ENCODE assay signal across 8 cellular contexts in the genomic region with DNA sequence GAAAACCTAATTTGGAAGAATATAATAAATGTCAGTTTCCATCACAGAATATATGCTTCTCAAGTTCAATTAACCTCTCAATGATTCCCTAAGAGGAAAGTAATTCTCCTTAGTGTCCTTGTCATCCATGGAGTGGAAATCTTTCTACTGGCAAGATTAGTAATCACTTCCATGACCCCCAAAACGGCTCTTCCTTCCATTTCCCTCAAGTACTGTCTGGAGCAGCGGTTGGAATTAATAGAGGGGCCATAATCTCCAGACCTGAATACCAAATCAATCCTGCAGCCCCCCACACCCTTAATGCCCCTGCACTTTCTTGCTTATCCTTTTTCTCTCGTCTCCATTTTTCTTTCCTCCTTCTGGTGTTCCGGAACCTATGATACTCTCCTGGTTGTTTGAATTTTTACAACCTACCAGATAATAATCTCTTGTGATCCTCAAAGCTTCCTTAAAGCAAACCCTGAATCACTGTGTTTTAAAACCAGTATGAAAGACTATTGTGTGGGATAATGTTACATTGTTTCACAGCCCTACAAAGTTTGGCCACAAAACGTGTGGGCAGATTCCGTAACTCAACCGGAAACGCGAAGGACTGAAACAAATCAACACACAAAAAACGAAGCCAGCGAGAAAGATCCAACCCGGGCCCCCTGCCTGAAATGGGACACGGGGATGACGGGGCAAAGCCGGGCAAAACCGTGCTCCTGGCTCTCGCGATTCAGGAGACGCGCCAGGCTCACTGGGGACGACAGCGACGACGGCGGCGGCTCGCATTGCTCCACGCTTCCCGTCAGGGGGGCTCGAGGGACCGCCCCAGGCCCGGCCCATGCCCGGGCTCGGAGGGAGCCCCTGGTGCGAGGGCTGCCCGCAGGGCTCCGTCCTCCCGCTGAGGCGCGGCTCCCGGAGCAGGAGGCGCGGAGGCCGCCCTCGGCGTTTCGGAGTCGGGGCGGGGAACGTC. TPM values are rescaled to one million over a fixed set of nuclear protein-coding genes. Genes with fewer than 3 reads are reported as not detected.
DNase-seq lines count a peak whose midpoint lies in the region; ATAC-seq, FAIRE-seq and TF ChIP-seq lines count a peak whose summit lies in the region.
"Not testable (repeated sequence)": the region's sequence is repeated elsewhere in the genome, so short reads cannot be mapped to it uniquely, and the experiment has no call there.

No MANE protein-coding gene starts in this region.

- ATAC-seq in HG02678 (IDR thresholded peaks at IDR 0.05; ENCODE audit: unreplicated experiment) (peak; percentile 57), psoas muscle (peak; percentile 67 to 79 (median 75)), upper lobe of right lung (peak; percentile 84)

- WGBS in psoas muscle, 3 donors, result 25 to 30% (median 28%) methylated on average over 50 of the region's 50 CpGs

- peak; percentile 52 for DNase-seq in GM13976 (ENCODE audit: low spot score)
- peak; percentile 2 for DNase-seq in NCI-H1105 (lab: John Stamatoyannopoulos, UW)
- DNase-seq in activated CD4-positive, alpha-beta T cell treated with anti-CD3 and anti-CD28 coated beads for 1 hour, result peak; percentile 19
- peak; percentile 25 for DNase-seq in bronchial epithelial cell (ENCODE audit: low read depth)
- peak; percentile 71 to 82 for DNase-seq in psoas muscle
- peak; percentile 86 for DNase-seq in upper lobe of right lung

- intact Hi-C loops in psoas muscle (cut with DNase I); upper lobe of right lung (cut with DNase I): not testable (repeated sequence)

- in situ Hi-C loops in GM13976 (cut with MboI; ENCODE audit: low sequenced_read_pairs, unreplicated experiment), result not testable (repeated sequence)

- H3K27me3 ChIP-seq in bronchial epithelial cell (ENCODE audit: control insufficient read depth, insufficient read depth, low read length); iPS-15b (ENCODE audit: control insufficient read depth, insufficient read depth, low read length); psoas muscle (ENCODE audit: insufficient read depth in 3 of 3, low read length in 2 of 3); upper lobe of right lung: not testable (repeated sequence)

- H3K4me3 ChIP-seq in bronchial epithelial cell (ENCODE audit: low read depth, low read length), result peak overlapping the region; percentile 77
- peak overlapping the region; percentile 61 for H3K4me3 ChIP-seq in iPS-15b (ENCODE audit: low read depth, low read length)
- peak overlapping the region; percentile 85 for H3K4me3 ChIP-seq in psoas muscle
- H3K4me3 ChIP-seq in upper lobe of right lung, result peak overlapping the region; percentile 72

- not testable (repeated sequence) for H3K9me3 ChIP-seq in iPS-15b (ENCODE audit: control insufficient read depth, insufficient read depth, low read length); psoas muscle; upper lobe of right lung

- peak overlapping the region; percentile 91 for H3K27ac ChIP-seq in psoas muscle
- H3K27ac ChIP-seq in upper lobe of right lung, result peak overlapping the region; percentile 79

- H3K4me1 ChIP-seq in iPS-15b (ENCODE audit: control insufficient read depth, insufficient read depth, low read length) (peaks cover 13% of the 10 kb centered on the region), psoas muscle (peaks cover 13% of the 10 kb centered on the region)
- H3K4me1 ChIP-seq in upper lobe of right lung, result not testable (repeated sequence)

- not testable (repeated sequence) for H3K36me3 ChIP-seq in bronchial epithelial cell (ENCODE audit: control insufficient read depth, insufficient read depth, low read length); iPS-15b (ENCODE audit: control insufficient read depth, insufficient read depth, low read length); psoas muscle (ENCODE audit: insufficient read depth in 1 of 2, low read depth in 1 of 2); upper lobe of right lung

- peak overlapping the region; percentile 47 for H3K9ac ChIP-seq in iPS-15b (ENCODE audit: low read depth, low read length)

- FAIRE-seq in bronchial epithelial cell (lab: Jason Lieb, UNC), result not testable (repeated sequence)

- TF ChIP-seq CTCF in GM13976 (IDR thresholded peaks at IDR 0.05; ENCODE audit: borderline replicate concordance, control extremely low read depth, extremely low read depth, insufficient read depth, missing control alignments); bronchial epithelial cell (IDR thresholded peaks at IDR 0.05; ENCODE audit: insufficient read depth, low read length, severe bottlenecking); psoas muscle (IDR thresholded peaks at IDR 0.05); upper lobe of right lung (IDR thresholded peaks at IDR 0.05): not testable (repeated sequence)

RNA-seq across cellular contexts. Expression of a gene that starts 1.0 kb away (rescaled TPM):
- total RNA-seq in bronchial epithelial cell, result 2.1 and 5.2 TPM in 2 replicates
- under 1 TPM in 1 of 4 donors, not detected in 3; 0.49 TPM for total RNA-seq in psoas muscle
- polyA plus RNA-seq in psoas muscle, result under 1 TPM; 0.23 to 0.31 (median 0.27) TPM
- 2.6 TPM for total RNA-seq in upper lobe of right lung

RNA-seq across cellular contexts. Expression of a gene that starts 14.3 kb away (rescaled TPM):
- 34.4 and 37.6 TPM in 2 replicates for total RNA-seq in bronchial epithelial cell
- 10 to 100 TPM; 21.5 to 35.2 (median 32.7) TPM for total RNA-seq in psoas muscle
- 10 to 100 TPM; 20.2 to 47.7 (median 25.8) TPM for polyA plus RNA-seq in psoas muscle
- 35.1 TPM for total RNA-seq in upper lobe of right lung

Comparison
In these comparisons a context has a peak if more than half of its experiments do, and no peak if none do; other contexts are left out.
1. Peak in every context shown above with its lines: DNase-seq, ATAC-seq, H3K4me3 ChIP-seq and H3K27ac ChIP-seq.
2. DNase-seq: peak in every context shown above with its lines; median percentile 86 in upper lobe of right lung; 76 in psoas muscle; 52 in GM13976; 25 in bronchial epithelial cell; 19 in activated CD4-positive, alpha-beta T cell treated with anti-CD3 and anti-CD28 coated beads for 1 hour; 2 in NCI-H1105.